In the genomic region with DNA sequence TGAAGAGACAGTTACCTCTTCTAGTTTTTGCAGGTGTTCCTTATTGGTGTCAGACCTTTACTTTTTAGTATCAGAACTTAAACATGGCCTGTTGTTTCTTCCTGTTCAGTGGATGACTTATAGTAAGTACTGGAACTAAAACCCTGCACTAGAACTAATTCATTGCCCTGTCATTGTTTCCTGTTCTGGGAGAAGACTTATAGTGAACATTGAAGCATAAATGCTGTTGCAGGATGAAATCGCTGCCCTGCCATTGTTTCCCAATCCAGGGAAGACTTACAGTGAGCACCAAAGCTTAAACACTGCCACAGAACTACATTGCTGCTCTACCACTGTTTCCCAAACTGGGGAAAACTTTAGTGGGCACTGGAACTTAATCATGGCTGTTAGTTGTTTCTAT, we compare ENCODE assay signal across 32 cellular contexts.
"Had no signal": no experiment of that assay in that cellular context is flagged by ENCODE, and none has a peak within 500 bp of the region (broad histone marks: within the 10 kb centered on the region; RNA-seq: fewer than 3 reads in every experiment).

No MANE protein-coding gene starts in this region.

- FAIRE-seq: endometrium had no signal

- H3K4me1 ChIP-seq: adrenal gland, body of pancreas, gastroesophageal sphincter, heart right ventricle had no signal

- H3K27me3 Mint-ChIP-seq: activated CD8-positive, alpha-beta T cell treated with anti-CD3 and anti-CD28 coated beads for 36 hours; activated naive CD4-positive, alpha-beta T cell treated with anti-CD3 and anti-CD28 coated beads, Interleukin-2, amount 50 U/mL, for 24 hours; activated naive CD8-positive, alpha-beta T cell treated with anti-CD3 and anti-CD28 coated beads for 36 hours; activated naive CD8-positive, alpha-beta T cell treated with anti-CD3 and anti-CD28 coated beads, Interleukin-2, amount 50 U/mL, for 24 hours; central memory CD8-positive, alpha-beta T cell; dendritic cell treated with granulocyte-macrophage colony-stimulating factor and Interleukin-4, amounts not matched to agents 40 ng/mL and 50 ng/mL, for 4 days; effector memory CD8-positive, alpha-beta T cell had no signal

- H3K27me3 ChIP-seq: adrenal gland, body of pancreas, cardiac muscle cell, esophagus squamous epithelium, gastroesophageal sphincter, heart right ventricle, hepatocyte had no signal

- DNase-seq: activated CD4-positive, alpha-beta T cell treated with anti-CD3 and anti-CD28 coated beads for 4 hours; activated CD4-positive, alpha-beta T cell treated with anti-CD3 and anti-CD28 coated beads, Interleukin-2, amount 50 U/mL, for 1 hour; activated CD4-positive, alpha-beta T cell treated with anti-CD3 and anti-CD28 coated beads, Interleukin-2, amount 50 U/mL, for 48 hours; activated CD4-positive, CD25-positive, alpha-beta regulatory T cell; activated CD4-positive, CD25-positive, alpha-beta regulatory T cell treated with anti-CD3 and anti-CD28 coated beads, Interleukin-2, amount 50 U/mL, for 72 hours; activated CD8-positive, alpha-beta memory T cell treated with anti-CD3 and anti-CD28 coated beads for 24 hours; activated CD8-positive, alpha-beta T cell treated with anti-CD3 and anti-CD28 coated beads for 36 hours; activated effector memory CD4-positive, alpha-beta T cell treated with anti-CD3 and anti-CD28 coated beads, Interleukin-2, amount 50 U/mL, for 16 hours; activated naive CD8-positive, alpha-beta T cell treated with anti-CD3 and anti-CD28 coated beads for 36 hours; activated naive CD8-positive, alpha-beta T cell treated with anti-CD3 and anti-CD28 coated beads, Interleukin-2, amount 50 U/mL, for 24 hours; activated T-cell treated with anti-CD3 and anti-CD28 coated beads, Interleukin-2, amount 50 U/mL, for 4 hours; adrenal gland; amygdala; aorta; body of pancreas; effector CD4-positive, alpha-beta T cell; effector memory CD8-positive, alpha-beta T cell; erythroblast; esophagus squamous epithelium; foreskin melanocyte; heart right ventricle; T-helper 2 cell had no signal

- ATAC-seq: activated CD8-positive, alpha-beta T cell treated with anti-CD3 and anti-CD28 coated beads for 36 hours; activated naive CD8-positive, alpha-beta T cell treated with anti-CD3 and anti-CD28 coated beads, Interleukin-2, amount 50 U/mL, for 24 hours; activated T-cell treated with anti-CD3 and anti-CD28 coated beads, Interleukin-2, amount 50 U/mL, for 4 hours; body of pancreas; effector memory CD8-positive, alpha-beta T cell; gastroesophageal sphincter; heart right ventricle had no signal

- H3K36me3 ChIP-seq: adrenal gland, cardiac muscle cell, gastroesophageal sphincter had no signal

- H3K4me3 Mint-ChIP-seq: activated CD8-positive, alpha-beta T cell treated with anti-CD3 and anti-CD28 coated beads for 36 hours; activated naive CD4-positive, alpha-beta T cell treated with anti-CD3 and anti-CD28 coated beads for 36 hours; activated naive CD4-positive, alpha-beta T cell treated with anti-CD3 and anti-CD28 coated beads, Interleukin-2, amount 50 U/mL, for 24 hours; activated naive CD8-positive, alpha-beta T cell treated with anti-CD3 and anti-CD28 coated beads for 36 hours; activated naive CD8-positive, alpha-beta T cell treated with anti-CD3 and anti-CD28 coated beads, Interleukin-2, amount 50 U/mL, for 24 hours; activated T-cell treated with anti-CD3 and anti-CD28 coated beads, Interleukin-2, amount 50 U/mL, for 4 hours; central memory CD8-positive, alpha-beta T cell; dendritic cell treated with granulocyte-macrophage colony-stimulating factor and Interleukin-4, amounts not matched to agents 40 ng/mL and 50 ng/mL, for 4 days had no signal

- H2AFZ ChIP-seq: hepatocyte had no signal

- H3K9me3 ChIP-seq: adrenal gland, body of pancreas, esophagus squamous epithelium, gastroesophageal sphincter had no signal

- H3K4me2 ChIP-seq: hepatocyte had no signal

- H3K27ac ChIP-seq: adrenal gland, body of pancreas, cardiac muscle cell, coronary artery, gastroesophageal sphincter, heart right ventricle, hepatocyte had no signal

- H3K27ac Mint-ChIP-seq: activated CD8-positive, alpha-beta T cell treated with anti-CD3 and anti-CD28 coated beads for 36 hours; activated naive CD4-positive, alpha-beta T cell treated with anti-CD3 and anti-CD28 coated beads for 36 hours; activated naive CD4-positive, alpha-beta T cell treated with anti-CD3 and anti-CD28 coated beads, Interleukin-2, amount 50 U/mL, for 24 hours; activated naive CD8-positive, alpha-beta T cell treated with anti-CD3 and anti-CD28 coated beads for 36 hours; activated naive CD8-positive, alpha-beta T cell treated with anti-CD3 and anti-CD28 coated beads, Interleukin-2, amount 50 U/mL, for 24 hours; activated T-helper 2 cell treated with anti-CD3 and anti-CD28 coated beads, Interferon-gamma antibody, Interleukin-2, Interleukin-4, amounts not matched to agents 10 μg/mL and 5 μg/mL and 100 μg/mL, durations not matched to agents 14 hours and 24 hours and 36 hours; dendritic cell treated with granulocyte-macrophage colony-stimulating factor and Interleukin-4, amounts not matched to agents 40 ng/mL and 50 ng/mL, for 4 days; effector memory CD8-positive, alpha-beta T cell had no signal

- H3K4me3 ChIP-seq: adrenal gland, body of pancreas, cardiac muscle cell, coronary artery, esophagus squamous epithelium, gastroesophageal sphincter, heart right ventricle, hepatocyte had no signal
